1 cellular context compared by ENCODE assay signal in the genomic region with DNA sequence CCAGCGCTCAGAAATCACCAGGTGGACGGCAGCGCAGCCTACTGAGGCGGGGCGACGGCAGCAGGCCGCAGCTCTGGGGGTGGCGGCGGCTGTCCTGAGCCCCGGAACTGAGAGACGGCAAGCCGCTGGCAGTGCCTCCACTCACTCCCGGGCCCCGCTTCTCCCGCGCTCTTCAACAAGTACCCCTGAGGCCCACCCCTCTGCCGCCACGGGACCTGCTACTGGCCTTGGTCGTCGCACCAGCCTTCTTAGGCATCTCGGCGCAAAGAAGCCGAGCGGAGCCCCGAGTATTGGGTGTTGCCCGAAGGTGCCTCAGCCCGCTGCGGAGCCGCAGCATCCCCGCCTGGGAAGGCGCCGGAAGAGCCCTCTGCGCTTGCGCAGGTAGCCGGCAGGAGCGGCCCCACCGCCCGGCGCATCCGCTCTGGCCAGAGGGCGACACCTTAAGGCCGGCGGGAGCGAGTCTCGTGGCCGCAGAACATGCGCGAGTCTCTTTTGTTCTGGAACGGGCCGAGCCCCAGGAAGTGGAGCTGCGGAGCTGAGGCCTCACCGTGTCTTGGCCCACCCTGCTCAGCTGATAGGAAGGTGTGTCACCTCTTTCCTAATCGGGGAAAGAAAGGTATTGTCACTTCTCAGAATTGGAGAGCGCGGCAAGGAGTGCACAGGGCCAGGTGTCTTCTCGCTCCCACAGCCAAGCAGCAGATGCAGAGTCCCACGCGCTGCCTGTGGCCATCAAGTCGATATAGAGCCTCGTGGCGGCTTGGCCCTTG.
TF ChIP-seq lines count a peak whose summit lies in the region.

A gene (minus strand): TSS at position 369 of the 767 bp plus-strand sequence. CDS start 32 bp downstream, at position 337.

TF ChIP-seq in K562, 482 proteins besides CTCF, POLR2A, EP300 and RAD21 (continued from another document):
- TF ChIP-seq, protein P1, sequence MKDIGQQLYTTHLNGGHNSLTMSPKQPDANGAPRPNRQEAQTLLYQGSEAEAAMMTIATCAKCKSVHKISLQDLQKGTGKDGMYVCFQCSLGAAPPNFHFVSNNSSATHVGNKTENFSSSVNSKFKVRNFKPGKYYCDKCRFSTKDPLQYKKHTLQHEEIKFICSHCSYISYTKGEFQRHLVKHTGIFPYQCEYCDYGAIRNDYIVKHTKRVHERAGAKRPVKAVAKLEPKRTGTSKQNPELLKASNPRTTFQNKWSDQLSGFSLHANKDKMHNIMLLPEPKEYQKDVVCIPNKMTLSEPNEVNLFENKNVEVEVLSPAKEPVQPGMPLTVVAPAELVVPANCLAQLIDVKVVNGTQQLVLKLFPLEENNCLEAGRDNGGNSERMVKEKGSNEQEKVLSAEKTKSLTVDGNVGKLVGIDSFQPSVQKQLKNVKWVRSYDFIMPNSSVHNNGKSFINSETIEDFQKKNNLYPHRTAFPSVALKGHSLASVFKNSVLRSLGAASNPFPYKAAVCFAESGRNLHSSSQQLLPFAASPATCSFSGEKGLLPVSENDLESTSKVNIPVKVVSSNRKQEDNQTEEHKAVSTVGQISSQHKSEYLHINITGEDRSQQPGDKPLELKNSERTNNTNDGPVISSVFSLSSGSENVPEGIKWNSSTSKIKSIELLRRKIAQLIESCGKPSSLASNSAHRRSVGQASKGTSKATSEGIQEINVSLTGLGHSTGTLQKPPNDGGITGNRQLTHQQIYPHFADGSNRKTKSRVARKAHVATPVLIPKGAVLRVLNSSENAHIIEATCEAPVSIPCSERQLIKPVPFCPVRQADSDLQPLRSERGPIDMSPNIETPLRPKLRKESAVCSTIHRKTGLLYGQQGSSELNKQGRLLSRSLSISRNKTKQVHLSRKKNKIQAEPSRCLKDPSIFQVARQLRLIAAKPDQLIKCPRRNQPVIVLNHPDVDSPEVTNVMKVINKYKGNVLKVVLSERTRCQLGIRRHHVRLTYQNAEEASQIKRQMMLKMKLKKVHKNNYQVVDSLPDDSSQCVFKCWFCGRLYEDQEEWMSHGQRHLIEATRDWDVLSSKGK (CRISPR knock-in tag; IDR thresholded peaks at IDR 0.05), result no peak
- peak; percentile 96 for TF ChIP-seq SP2 (IDR thresholded peaks at IDR 0.05; ENCODE audit: extremely low read depth, low read depth, low read length, poor library complexity, severe bottlenecking)
- no peak for TF ChIP-seq TRIM28 (IDR thresholded peaks at IDR 0.05)
- TF ChIP-seq GATAD2B (IDR thresholded peaks at IDR 0.05; ENCODE audit: borderline replicate concordance), result peak; percentile 88
- TF ChIP-seq ZFP1 (CRISPR knock-in tag; IDR thresholded peaks at IDR 0.05), result no peak
- TF ChIP-seq JUND (IDR thresholded peaks at IDR 0.05; ENCODE audit: borderline replicate concordance, low read depth, low read length), result peak; percentile 72
- no peak for TF ChIP-seq JUND (tag; IDR thresholded peaks at IDR 0.05; ENCODE audit: borderline replicate concordance, low read depth, low read length)
- no peak for TF ChIP-seq DDX20 (tag; IDR thresholded peaks at IDR 0.05; ENCODE audit: low read depth)
- TF ChIP-seq, protein P2, sequence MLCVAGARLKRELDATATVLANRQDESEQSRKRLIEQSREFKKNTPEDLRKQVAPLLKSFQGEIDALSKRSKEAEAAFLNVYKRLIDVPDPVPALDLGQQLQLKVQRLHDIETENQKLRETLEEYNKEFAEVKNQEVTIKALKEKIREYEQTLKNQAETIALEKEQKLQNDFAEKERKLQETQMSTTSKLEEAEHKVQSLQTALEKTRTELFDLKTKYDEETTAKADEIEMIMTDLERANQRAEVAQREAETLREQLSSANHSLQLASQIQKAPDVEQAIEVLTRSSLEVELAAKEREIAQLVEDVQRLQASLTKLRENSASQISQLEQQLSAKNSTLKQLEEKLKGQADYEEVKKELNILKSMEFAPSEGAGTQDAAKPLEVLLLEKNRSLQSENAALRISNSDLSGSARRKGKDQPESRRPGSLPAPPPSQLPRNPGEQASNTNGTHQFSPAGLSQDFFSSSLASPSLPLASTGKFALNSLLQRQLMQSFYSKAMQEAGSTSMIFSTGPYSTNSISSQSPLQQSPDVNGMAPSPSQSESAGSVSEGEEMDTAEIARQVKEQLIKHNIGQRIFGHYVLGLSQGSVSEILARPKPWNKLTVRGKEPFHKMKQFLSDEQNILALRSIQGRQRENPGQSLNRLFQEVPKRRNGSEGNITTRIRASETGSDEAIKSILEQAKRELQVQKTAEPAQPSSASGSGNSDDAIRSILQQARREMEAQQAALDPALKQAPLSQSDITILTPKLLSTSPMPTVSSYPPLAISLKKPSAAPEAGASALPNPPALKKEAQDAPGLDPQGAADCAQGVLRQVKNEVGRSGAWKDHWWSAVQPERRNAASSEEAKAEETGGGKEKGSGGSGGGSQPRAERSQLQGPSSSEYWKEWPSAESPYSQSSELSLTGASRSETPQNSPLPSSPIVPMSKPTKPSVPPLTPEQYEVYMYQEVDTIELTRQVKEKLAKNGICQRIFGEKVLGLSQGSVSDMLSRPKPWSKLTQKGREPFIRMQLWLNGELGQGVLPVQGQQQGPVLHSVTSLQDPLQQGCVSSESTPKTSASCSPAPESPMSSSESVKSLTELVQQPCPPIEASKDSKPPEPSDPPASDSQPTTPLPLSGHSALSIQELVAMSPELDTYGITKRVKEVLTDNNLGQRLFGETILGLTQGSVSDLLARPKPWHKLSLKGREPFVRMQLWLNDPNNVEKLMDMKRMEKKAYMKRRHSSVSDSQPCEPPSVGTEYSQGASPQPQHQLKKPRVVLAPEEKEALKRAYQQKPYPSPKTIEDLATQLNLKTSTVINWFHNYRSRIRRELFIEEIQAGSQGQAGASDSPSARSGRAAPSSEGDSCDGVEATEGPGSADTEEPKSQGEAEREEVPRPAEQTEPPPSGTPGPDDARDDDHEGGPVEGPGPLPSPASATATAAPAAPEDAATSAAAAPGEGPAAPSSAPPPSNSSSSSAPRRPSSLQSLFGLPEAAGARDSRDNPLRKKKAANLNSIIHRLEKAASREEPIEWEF (CRISPR knock-in tag; IDR thresholded peaks at IDR 0.05), result no peak; the same call in 1 of the 2 replicates
- TF ChIP-seq, protein P3, sequence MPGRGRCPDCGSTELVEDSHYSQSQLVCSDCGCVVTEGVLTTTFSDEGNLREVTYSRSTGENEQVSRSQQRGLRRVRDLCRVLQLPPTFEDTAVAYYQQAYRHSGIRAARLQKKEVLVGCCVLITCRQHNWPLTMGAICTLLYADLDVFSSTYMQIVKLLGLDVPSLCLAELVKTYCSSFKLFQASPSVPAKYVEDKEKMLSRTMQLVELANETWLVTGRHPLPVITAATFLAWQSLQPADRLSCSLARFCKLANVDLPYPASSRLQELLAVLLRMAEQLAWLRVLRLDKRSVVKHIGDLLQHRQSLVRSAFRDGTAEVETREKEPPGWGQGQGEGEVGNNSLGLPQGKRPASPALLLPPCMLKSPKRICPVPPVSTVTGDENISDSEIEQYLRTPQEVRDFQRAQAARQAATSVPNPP (IDR thresholded peaks at IDR 0.05; ENCODE audit: borderline replicate concordance, insufficient read depth, insufficient read length), result no peak
- no peak for TF ChIP-seq FOXM1 (IDR thresholded peaks at IDR 0.05; ENCODE audit: low read depth)
- peak; percentile 80 for TF ChIP-seq FOXM1 (CRISPR knock-in tag; IDR thresholded peaks at IDR 0.05; ENCODE audit: low read depth)
- no peak for TF ChIP-seq ZNF23 (CRISPR knock-in tag; IDR thresholded peaks at IDR 0.05)
- TF ChIP-seq DNMT1 (IDR thresholded peaks at IDR 0.05), result no peak
- no peak for TF ChIP-seq ZNF717 (CRISPR knock-in tag; IDR thresholded peaks at IDR 0.05)
- TF ChIP-seq SMAD3 (CRISPR knock-in tag; conservative IDR thresholded peaks at IDR 0.05), result no peak
- TF ChIP-seq PHF8 (IDR thresholded peaks at IDR 0.05; ENCODE audit: borderline replicate concordance, low read length), result peak; percentile 82; the same call in 1 of the 2 replicates
- TF ChIP-seq ZNF57 (CRISPR knock-in tag; IDR thresholded peaks at IDR 0.05), result no peak
- no peak for TF ChIP-seq RUNX1 (IDR thresholded peaks at IDR 0.05; ENCODE audit: low read depth)
- TF ChIP-seq, protein P4, sequence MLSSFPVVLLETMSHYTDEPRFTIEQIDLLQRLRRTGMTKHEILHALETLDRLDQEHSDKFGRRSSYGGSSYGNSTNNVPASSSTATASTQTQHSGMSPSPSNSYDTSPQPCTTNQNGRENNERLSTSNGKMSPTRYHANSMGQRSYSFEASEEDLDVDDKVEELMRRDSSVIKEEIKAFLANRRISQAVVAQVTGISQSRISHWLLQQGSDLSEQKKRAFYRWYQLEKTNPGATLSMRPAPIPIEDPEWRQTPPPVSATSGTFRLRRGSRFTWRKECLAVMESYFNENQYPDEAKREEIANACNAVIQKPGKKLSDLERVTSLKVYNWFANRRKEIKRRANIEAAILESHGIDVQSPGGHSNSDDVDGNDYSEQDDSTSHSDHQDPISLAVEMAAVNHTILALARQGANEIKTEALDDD (IDR thresholded peaks at IDR 0.05), result no peak
- no peak for TF ChIP-seq SMARCB1 (IDR thresholded peaks at IDR 0.05; ENCODE audit: insufficient read length, low read depth)
- TF ChIP-seq, protein P5, sequence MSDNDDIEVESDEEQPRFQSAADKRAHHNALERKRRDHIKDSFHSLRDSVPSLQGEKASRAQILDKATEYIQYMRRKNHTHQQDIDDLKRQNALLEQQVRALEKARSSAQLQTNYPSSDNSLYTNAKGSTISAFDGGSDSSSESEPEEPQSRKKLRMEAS (CRISPR knock-in tag; IDR thresholded peaks at IDR 0.05), result peak; percentile 99
- TF ChIP-seq ETV6 (IDR thresholded peaks at IDR 0.05; ENCODE audit: borderline replicate concordance in 1 of 2, low read depth in 2 of 2, low read length in 1 of 2), result no peak
- TF ChIP-seq ETV6 (CRISPR knock-in tag; IDR thresholded peaks at IDR 0.05; ENCODE audit: borderline replicate concordance), result peak; percentile 75; the same call in 1 of the 2 replicates
- no peak for TF ChIP-seq NUFIP1 (IDR thresholded peaks at IDR 0.05; ENCODE audit: partially characterized antibody)
- no peak for TF ChIP-seq BCL6 (CRISPR knock-in tag; IDR thresholded peaks at IDR 0.05)
- TF ChIP-seq KHSRP (IDR thresholded peaks at IDR 0.05), result no peak
- 0 out of 2 replicates have a peak, but pooled peaks have one; percentile 44 for TF ChIP-seq MEF2D (tag; conservative IDR thresholded peaks at IDR 0.05; ENCODE audit: low read depth)
- TF ChIP-seq, protein P6, sequence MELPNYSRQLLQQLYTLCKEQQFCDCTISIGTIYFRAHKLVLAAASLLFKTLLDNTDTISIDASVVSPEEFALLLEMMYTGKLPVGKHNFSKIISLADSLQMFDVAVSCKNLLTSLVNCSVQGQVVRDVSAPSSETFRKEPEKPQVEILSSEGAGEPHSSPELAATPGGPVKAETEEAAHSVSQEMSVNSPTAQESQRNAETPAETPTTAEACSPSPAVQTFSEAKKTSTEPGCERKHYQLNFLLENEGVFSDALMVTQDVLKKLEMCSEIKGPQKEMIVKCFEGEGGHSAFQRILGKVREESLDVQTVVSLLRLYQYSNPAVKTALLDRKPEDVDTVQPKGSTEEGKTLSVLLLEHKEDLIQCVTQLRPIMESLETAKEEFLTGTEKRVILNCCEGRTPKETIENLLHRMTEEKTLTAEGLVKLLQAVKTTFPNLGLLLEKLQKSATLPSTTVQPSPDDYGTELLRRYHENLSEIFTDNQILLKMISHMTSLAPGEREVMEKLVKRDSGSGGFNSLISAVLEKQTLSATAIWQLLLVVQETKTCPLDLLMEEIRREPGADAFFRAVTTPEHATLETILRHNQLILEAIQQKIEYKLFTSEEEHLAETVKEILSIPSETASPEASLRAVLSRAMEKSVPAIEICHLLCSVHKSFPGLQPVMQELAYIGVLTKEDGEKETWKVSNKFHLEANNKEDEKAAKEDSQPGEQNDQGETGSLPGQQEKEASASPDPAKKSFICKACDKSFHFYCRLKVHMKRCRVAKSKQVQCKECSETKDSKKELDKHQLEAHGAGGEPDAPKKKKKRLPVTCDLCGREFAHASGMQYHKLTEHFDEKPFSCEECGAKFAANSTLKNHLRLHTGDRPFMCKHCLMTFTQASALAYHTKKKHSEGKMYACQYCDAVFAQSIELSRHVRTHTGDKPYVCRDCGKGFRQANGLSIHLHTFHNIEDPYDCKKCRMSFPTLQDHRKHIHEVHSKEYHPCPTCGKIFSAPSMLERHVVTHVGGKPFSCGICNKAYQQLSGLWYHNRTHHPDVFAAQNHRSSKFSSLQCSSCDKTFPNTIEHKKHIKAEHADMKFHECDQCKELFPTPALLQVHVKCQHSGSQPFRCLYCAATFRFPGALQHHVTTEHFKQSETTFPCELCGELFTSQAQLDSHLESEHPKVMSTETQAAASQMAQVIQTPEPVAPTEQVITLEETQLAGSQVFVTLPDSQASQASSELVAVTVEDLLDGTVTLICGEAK (IDR thresholded peaks at IDR 0.05), result peak; percentile 93
- TF ChIP-seq, protein P6 (CRISPR knock-in tag; IDR thresholded peaks at IDR 0.05), result no peak; the same call in 1 of the 2 replicates
- TF ChIP-seq PTTG1 (tag; IDR thresholded peaks at IDR 0.05; ENCODE audit: low read depth), result no peak
- TF ChIP-seq LEF1 (IDR thresholded peaks at IDR 0.05), result 0 out of 2 replicates have a peak, but pooled peaks have one; percentile 10
- TF ChIP-seq, protein P7, sequence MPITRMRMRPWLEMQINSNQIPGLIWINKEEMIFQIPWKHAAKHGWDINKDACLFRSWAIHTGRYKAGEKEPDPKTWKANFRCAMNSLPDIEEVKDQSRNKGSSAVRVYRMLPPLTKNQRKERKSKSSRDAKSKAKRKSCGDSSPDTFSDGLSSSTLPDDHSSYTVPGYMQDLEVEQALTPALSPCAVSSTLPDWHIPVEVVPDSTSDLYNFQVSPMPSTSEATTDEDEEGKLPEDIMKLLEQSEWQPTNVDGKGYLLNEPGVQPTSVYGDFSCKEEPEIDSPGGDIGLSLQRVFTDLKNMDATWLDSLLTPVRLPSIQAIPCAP (CRISPR knock-in tag; IDR thresholded peaks at IDR 0.05; ENCODE audit: borderline replicate concordance), result no peak
- TF ChIP-seq YBX1 (IDR thresholded peaks at IDR 0.05), result no peak
